In the genomic region with DNA sequence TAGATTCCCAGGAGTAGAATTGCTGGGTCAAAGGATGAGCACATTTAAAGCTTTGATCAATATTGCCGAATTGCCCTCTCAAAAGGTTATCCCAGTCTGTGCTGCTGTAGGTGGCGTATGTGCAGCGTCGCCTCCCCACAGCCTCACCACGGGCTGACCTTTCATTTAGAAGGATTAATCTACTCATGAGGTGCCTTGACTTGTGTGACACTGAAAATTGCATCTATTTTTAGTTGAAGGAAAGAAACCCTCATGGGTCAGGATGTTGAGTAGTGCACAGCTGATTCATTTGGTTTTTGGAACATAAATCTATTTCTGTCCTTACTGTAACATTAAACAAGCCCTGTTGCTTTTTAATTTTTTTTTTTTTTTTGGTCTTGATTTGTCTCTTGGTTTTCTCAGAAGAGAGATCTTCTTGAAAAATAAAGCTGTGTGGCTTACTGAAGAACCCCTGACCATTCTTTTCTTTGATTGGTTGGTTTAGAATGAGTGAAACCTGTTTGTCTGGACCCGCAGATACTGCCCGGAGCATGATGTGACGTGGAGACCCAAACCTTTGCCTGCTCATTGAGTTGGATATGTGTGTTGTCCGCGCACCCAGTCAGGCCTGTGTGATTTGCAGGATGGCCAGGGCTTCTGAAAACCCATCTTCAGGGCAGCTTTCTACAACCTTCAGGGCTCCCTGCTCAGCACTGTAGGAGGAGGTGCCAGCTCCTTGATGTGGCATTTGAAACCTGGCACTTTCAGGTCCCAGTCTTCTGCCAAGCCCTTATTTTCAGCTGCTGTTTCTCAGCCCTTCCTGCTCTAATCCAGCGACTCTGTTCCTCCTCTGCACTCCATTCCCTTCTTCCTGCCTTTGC, we compare ENCODE assay signal across 20 cellular contexts.
DNase-seq lines count a peak whose midpoint lies in the region; ATAC-seq and TF ChIP-seq lines count a peak whose summit lies in the region.
"Had no signal": no experiment of that assay in that cellular context is flagged by ENCODE, and none has a peak within 500 bp of the region (broad histone marks: within the 10 kb centered on the region; RNA-seq: fewer than 3 reads in every experiment).

No MANE protein-coding gene starts in this region.

- no peaks in the 10 kb centered on the region for H3K27me3 Mint-ChIP-seq in activated naive CD8-positive, alpha-beta T cell treated with anti-CD3 and anti-CD28 coated beads, Interleukin-2, amount 50 U/mL, for 24 hours
- H3K27me3 Mint-ChIP-seq in CD4-positive, alpha-beta T cell, result no peaks in the 10 kb centered on the region
- H3K27me3 Mint-ChIP-seq: brain, IgD-negative memory B cell had no signal

- peaks cover 29% of the 10 kb centered on the region for H3K4me1 Mint-ChIP-seq in activated naive CD8-positive, alpha-beta T cell treated with anti-CD3 and anti-CD28 coated beads, Interleukin-2, amount 50 U/mL, for 24 hours
- no peaks in the 10 kb centered on the region for H3K4me1 Mint-ChIP-seq in CD4-positive, alpha-beta T cell (ENCODE audit: low read depth)

- no peak for DNase-seq in activated CD4-positive, CD25-positive, alpha-beta regulatory T cell treated with anti-CD3 and anti-CD28 coated beads, Interleukin-2, amount 50 U/mL, for 72 hours
- peak; percentile 38 for DNase-seq in activated naive CD8-positive, alpha-beta T cell treated with anti-CD3 and anti-CD28 coated beads, Interleukin-2, amount 50 U/mL, for 24 hours
- DNase-seq in myocyte (ENCODE audit: low read depth), result peak; percentile 64
- no peak for DNase-seq in epidermal melanocyte (ENCODE audit: insufficient read length, low spot score)
- DNase-seq in CD4-positive, alpha-beta T cell, result no peak
- DNase-seq: activated CD4-positive, alpha-beta T cell treated with anti-CD3 and anti-CD28 coated beads, Interleukin-2, amount 50 U/mL, for 1 hour; dermis blood vessel endothelial cell; erythroblast; GOT3; NCI-H1092 treated with DMSO at 0.1 percent for 48 hours; NCI-H2107; NCI-H526; transverse colon had no signal

- ATAC-seq in activated CD4-positive, CD25-positive, alpha-beta regulatory T cell treated with anti-CD3 and anti-CD28 coated beads, Interleukin-2, amount 50 U/mL, for 24 hours, result peak; percentile 82 to 89
- peak; percentile 93 for ATAC-seq in activated naive CD8-positive, alpha-beta T cell treated with anti-CD3 and anti-CD28 coated beads, Interleukin-2, amount 50 U/mL, for 24 hours
- no peak for ATAC-seq in GM19452 (IDR thresholded peaks at IDR 0.05; ENCODE audit: unreplicated experiment)
- no peak for ATAC-seq in CD4-positive, alpha-beta T cell (ENCODE audit: poor library complexity)

- POLR2A ChIA-PET in CD4-positive, alpha-beta T cell (lab: Charles Lee), result no interaction called here

- H3K36me3 ChIP-seq in BLaER1, result peaks cover 96% of the 10 kb centered on the region

- H3K36me3 Mint-ChIP-seq in activated naive CD8-positive, alpha-beta T cell treated with anti-CD3 and anti-CD28 coated beads, Interleukin-2, amount 50 U/mL, for 24 hours (ENCODE audit: low read depth), result peaks cover 52% of the 10 kb centered on the region
- H3K36me3 Mint-ChIP-seq in CD4-positive, alpha-beta T cell (ENCODE audit: low read depth), result peaks cover 97% of the 10 kb centered on the region

- no peak overlapping the region for H3K9ac ChIP-seq in BLaER1
- H3K9ac ChIP-seq: BLaER1 treated with 17β-estradiol and CSF1 and Interleukin-3, amounts not matched to agents 10 nM and 100 nM had no signal

- no peaks in the 10 kb centered on the region for H3K9me3 Mint-ChIP-seq in activated naive CD8-positive, alpha-beta T cell treated with anti-CD3 and anti-CD28 coated beads, Interleukin-2, amount 50 U/mL, for 24 hours
- no peaks in the 10 kb centered on the region for H3K9me3 Mint-ChIP-seq in CD4-positive, alpha-beta T cell
- H3K9me3 Mint-ChIP-seq: brain, IgD-negative memory B cell had no signal

- no peaks in the 10 kb centered on the region for H4K20me1 ChIP-seq in BLaER1

- H3K27ac Mint-ChIP-seq in activated naive CD8-positive, alpha-beta T cell treated with anti-CD3 and anti-CD28 coated beads, Interleukin-2, amount 50 U/mL, for 24 hours, result peak overlapping the region; percentile 89
- H3K27ac Mint-ChIP-seq in CD4-positive, alpha-beta T cell, result no peak overlapping the region
- H3K27ac Mint-ChIP-seq: IgD-negative memory B cell had no signal

- CTCF ChIA-PET in CD4-positive, alpha-beta T cell (lab: Charles Lee), result no interaction called here

- no peak for TF ChIP-seq CTCF in CD4-positive, alpha-beta T cell (IDR thresholded peaks at IDR 0.05)

- 0 out of 2 replicates have a peak overlapping the region, but pooled peaks have one; percentile 13 for H3K4me2 ChIP-seq in BLaER1

- no peaks in the 10 kb centered on the region for H3K9me3 ChIP-seq in BLaER1
- H3K9me3 ChIP-seq in CD4-positive, alpha-beta T cell (ENCODE audit: control insufficient read depth, low read length), result no peaks in the 10 kb centered on the region
- H3K9me3 ChIP-seq: BLaER1 treated with 17β-estradiol and CSF1 and Interleukin-3, amounts not matched to agents 10 nM and 100 nM; transverse colon had no signal

- H3K4me3 ChIP-seq in BLaER1, result no peak overlapping the region
- H3K4me3 ChIP-seq: BLaER1 treated with 17β-estradiol and CSF1 and Interleukin-3, amounts not matched to agents 10 nM and 100 nM; transverse colon had no signal

- H3K27ac ChIP-seq in BLaER1, result no peak overlapping the region
- H3K27ac ChIP-seq in CD4-positive, alpha-beta T cell (ENCODE audit: low read depth, low read length), result no peak overlapping the region
- H3K27ac ChIP-seq: BLaER1 treated with 17β-estradiol and CSF1 and Interleukin-3, amounts not matched to agents 10 nM and 100 nM; HL-60; transverse colon had no signal

- peaks cover 10% of the 10 kb centered on the region for H3K4me1 ChIP-seq in BLaER1
- H3K4me1 ChIP-seq: transverse colon had no signal

- intact Hi-C loops in CD4-positive, alpha-beta T cell (cut with DNase I, micrococcal nuclease), result no loop called here

- H3K27me3 ChIP-seq in BLaER1, result no peaks in the 10 kb centered on the region
- no peaks in the 10 kb centered on the region for H3K27me3 ChIP-seq in CD4-positive, alpha-beta T cell (ENCODE audit: control insufficient read depth, insufficient read depth, low read length)
- H3K27me3 ChIP-seq: BLaER1 treated with 17β-estradiol and CSF1 and Interleukin-3, amounts not matched to agents 10 nM and 100 nM; transverse colon had no signal

- H3K4me3 Mint-ChIP-seq in activated naive CD8-positive, alpha-beta T cell treated with anti-CD3 and anti-CD28 coated beads, Interleukin-2, amount 50 U/mL, for 24 hours, result peak overlapping the region; percentile 14
- no peak overlapping the region for H3K4me3 Mint-ChIP-seq in CD4-positive, alpha-beta T cell
- H3K4me3 Mint-ChIP-seq: brain, IgD-negative memory B cell had no signal

Comparison
In these comparisons a context has a peak if more than half of its experiments do, and no peak if none do; other contexts are left out.
1. ATAC-seq: peak in activated CD4-positive, CD25-positive, alpha-beta regulatory T cell treated with anti-CD3 and anti-CD28 coated beads, Interleukin-2, amount 50 U/mL, for 24 hours (2 of 2) and activated naive CD8-positive, alpha-beta T cell treated with anti-CD3 and anti-CD28 coated beads, Interleukin-2, amount 50 U/mL, for 24 hours (single experiment); none in GM19452 (single experiment) and CD4-positive, alpha-beta T cell (single experiment).
2. DNase-seq: peak in activated naive CD8-positive, alpha-beta T cell treated with anti-CD3 and anti-CD28 coated beads, Interleukin-2, amount 50 U/mL, for 24 hours (single experiment) and myocyte (single experiment); none in activated CD4-positive, CD25-positive, alpha-beta regulatory T cell treated with anti-CD3 and anti-CD28 coated beads, Interleukin-2, amount 50 U/mL, for 72 hours (single experiment), epidermal melanocyte (single experiment) and CD4-positive, alpha-beta T cell (0 of 10).